33 cellular contexts compared by ENCODE assay signal in genomic region chr14:42112108-42112507, GRCh38.
DNase-seq lines count a peak whose midpoint lies in the region; ATAC-seq, FAIRE-seq and TF ChIP-seq lines count a peak whose summit lies in the region.
"Had no signal": no experiment of that assay in that cellular context is flagged by ENCODE, and none has a peak within 500 bp of the region (broad histone marks: within the 10 kb centered on the region; RNA-seq: fewer than 3 reads in every experiment).

No MANE protein-coding gene starts in this region.

- H3K36me3 ChIP-seq in breast epithelium (no peaks in the 10 kb centered on the region), astrocyte (ENCODE audit: insufficient read depth, low read length) (no peaks in the 10 kb centered on the region), esophagus muscularis mucosa (no peaks in the 10 kb centered on the region)
- H3K36me3 ChIP-seq: SJCRH30, upper lobe of right lung, WERI-Rb-1 had no signal

- POLR2A ChIA-PET in MCF 10A (lab: Yijun Ruan, JAX), result no interaction called here

- H3K4me3 ChIP-seq in breast epithelium, result no peak overlapping the region
- H3K4me3 ChIP-seq in astrocyte (ENCODE audit: insufficient read depth, low read depth, low read length), result no peak overlapping the region
- no peak overlapping the region for H3K4me3 ChIP-seq in fibroblast of pulmonary artery (replicated peaks; ENCODE audit: low read depth, low read length)
- no peak overlapping the region for H3K4me3 ChIP-seq in esophagus muscularis mucosa
- H3K4me3 ChIP-seq: K562, SJCRH30, upper lobe of right lung had no signal

- no peak overlapping the region for H3K9ac ChIP-seq in astrocyte (ENCODE audit: low read length)

- peaks cover 5% of the 10 kb centered on the region for H3K4me1 Mint-ChIP-seq in MCF 10A (ENCODE audit: insufficient read depth, unreplicated experiment)
- H3K4me1 Mint-ChIP-seq in astrocyte (ENCODE audit: low read depth, unreplicated experiment), result peaks cover 6% of the 10 kb centered on the region
- H3K4me1 Mint-ChIP-seq in activated T-helper 17 cell treated with anti-CD3 and anti-CD28 coated beads, Interleukin-2, amount 50 U/mL, for 72 hours, result no peaks in the 10 kb centered on the region
- H3K4me1 Mint-ChIP-seq: endodermal cell; memory B cell; nephron progenitor cell; stimulated activated memory B cell treated with anti-CD40 and anti-IgM and Interleukin-4, amounts not matched to agents 10 μg/mL and 1 μg/mL and 100 μg/mL, for 72 hours had no signal

- no peak for ATAC-seq in activated T-helper 17 cell treated with anti-CD3 and anti-CD28 coated beads, Interleukin-2, amount 50 U/mL, for 72 hours (replicated peaks)
- ATAC-seq: esophagus mucosa; K562; left lobe of liver; stimulated activated memory B cell treated with anti-CD40 and anti-IgM and Interleukin-4, amounts not matched to agents 10 μg/mL and 1 μg/mL and 100 μg/mL, for 72 hours; upper lobe of right lung had no signal

- H3K79me2 ChIP-seq in astrocyte (ENCODE audit: insufficient read depth, low read length), result no peaks in the 10 kb centered on the region

- DNase-seq in MCF 10A (ENCODE audit: unreplicated experiment) (peak; percentile 51), breast epithelium (ENCODE audit: low spot score in 2 of 2) (no peak), astrocyte (ENCODE audit: low read depth) (peak; percentile 49), fibroblast of pulmonary artery (ENCODE audit: low read depth) (peak; percentile 24), esophagus muscularis mucosa (ENCODE audit: extremely low spot score) (no peak), NCI-H187 treated with DMSO at 0.1 percent for 48 hours (lab: John Stamatoyannopoulos, UW) (no peak), NCI-H1092 treated with DMSO at 0.1 percent for 48 hours (lab: John Stamatoyannopoulos, UW) (no peak)
- DNase-seq: activated CD4-positive, alpha-beta T cell treated with anti-CD3 and anti-CD28 coated beads for 48 hours; activated effector memory CD4-positive, alpha-beta T cell treated with anti-CD3 and anti-CD28 coated beads, Interleukin-2, amount 50 U/mL, for 16 hours; cerebellar nuclear complex; dermis blood vessel endothelial cell; endodermal cell; GDM1; MM.1S; NCI-H1417 treated with DMSO at 0.1 percent for 48 hours; NCI-H2081; NCI-H2227 treated with DMSO at 0.1 percent for 48 hours; nephron progenitor cell; SJCRH30; SW 1271; T-helper 9 cell; WERI-Rb-1 had no signal

- 91% methylated on average over 7 of the region's 7 CpGs for WGBS in esophagus muscularis mucosa

- no peaks in the 10 kb centered on the region for H3K27me3 ChIP-seq in breast epithelium
- no peaks in the 10 kb centered on the region for H3K27me3 ChIP-seq in astrocyte (ENCODE audit: insufficient read depth, low read length)
- H3K27me3 ChIP-seq in esophagus muscularis mucosa, result no peaks in the 10 kb centered on the region
- H3K27me3 ChIP-seq: SJCRH30, upper lobe of right lung had no signal

- no TSS peak for BruUV-seq in MCF 10A (replicated peaks; lab: Mats Ljungman, UMichigan)

- H3K4me3 Mint-ChIP-seq in MCF 10A (ENCODE audit: unreplicated experiment) (no peak overlapping the region), astrocyte (ENCODE audit: unreplicated experiment) (no peak overlapping the region)
- H3K4me3 Mint-ChIP-seq in activated T-helper 17 cell treated with anti-CD3 and anti-CD28 coated beads, Interleukin-2, amount 50 U/mL, for 72 hours, result no peak overlapping the region
- H3K4me3 Mint-ChIP-seq: activated naive CD8-positive, alpha-beta T cell; endodermal cell; memory B cell; nephron progenitor cell; stimulated activated memory B cell treated with anti-CD40 and anti-IgM and Interleukin-4, amounts not matched to agents 10 μg/mL and 1 μg/mL and 100 μg/mL, for 72 hours had no signal

- TF ChIP-seq EP300 in esophagus muscularis mucosa (IDR thresholded peaks at IDR 0.05), result no peak

- no peak overlapping the region for H3K4me2 ChIP-seq in astrocyte (ENCODE audit: low read length)

- FAIRE-seq in astrocyte (lab: Jason Lieb, UNC), result no peak
- FAIRE-seq: HTR-8/SVneo, K562, RCC 7860 had no signal

- CTCF ChIA-PET in MCF 10A (lab: Yijun Ruan, JAX), result no interaction called here

- TF ChIP-seq CTCF in MCF 10A (IDR thresholded peaks at IDR 0.05; ENCODE audit: unreplicated experiment), result no peak
- no peak for TF ChIP-seq CTCF in breast epithelium (IDR thresholded peaks at IDR 0.05)
- no peak for TF ChIP-seq CTCF in astrocyte (IDR thresholded peaks at IDR 0.05; ENCODE audit: insufficient read depth, low read depth, low read length)
- no peak for TF ChIP-seq CTCF in fibroblast of pulmonary artery (IDR thresholded peaks at IDR 0.05; ENCODE audit: low read length, missing control alignments)
- TF ChIP-seq CTCF in esophagus muscularis mucosa (IDR thresholded peaks at IDR 0.05), result no peak

- no peaks in the 10 kb centered on the region for H4K20me1 ChIP-seq in astrocyte (ENCODE audit: insufficient read depth, low read length)

- H3K27ac Mint-ChIP-seq in MCF 10A (ENCODE audit: low read depth, unreplicated experiment), result no peak overlapping the region
- H3K27ac Mint-ChIP-seq in astrocyte (ENCODE audit: unreplicated experiment), result no peak overlapping the region
- no peak overlapping the region for H3K27ac Mint-ChIP-seq in activated T-helper 17 cell treated with anti-CD3 and anti-CD28 coated beads, Interleukin-2, amount 50 U/mL, for 72 hours
- H3K27ac Mint-ChIP-seq: activated naive CD8-positive, alpha-beta T cell; endodermal cell; memory B cell; nephron progenitor cell; stimulated activated memory B cell treated with anti-CD40 and anti-IgM and Interleukin-4, amounts not matched to agents 10 μg/mL and 1 μg/mL and 100 μg/mL, for 72 hours had no signal

- H3K9me3 ChIP-seq in breast epithelium (peaks cover 6 to 31% of the 10 kb centered on the region in 2 donors), astrocyte (ENCODE audit: insufficient read depth, low read depth, low read length) (peaks cover 6% of the 10 kb centered on the region), esophagus muscularis mucosa (peaks cover 0 to 9% (median 2%) of the 10 kb centered on the region in 4 donors)
- H3K9me3 ChIP-seq: SJCRH30, upper lobe of right lung had no signal

- H3K27me3 Mint-ChIP-seq in MCF 10A (ENCODE audit: insufficient read depth, unreplicated experiment) (no peaks in the 10 kb centered on the region), astrocyte (ENCODE audit: low read depth, unreplicated experiment) (no peaks in the 10 kb centered on the region)
- no peaks in the 10 kb centered on the region for H3K27me3 Mint-ChIP-seq in activated T-helper 17 cell treated with anti-CD3 and anti-CD28 coated beads, Interleukin-2, amount 50 U/mL, for 72 hours
- H3K27me3 Mint-ChIP-seq: activated naive CD8-positive, alpha-beta T cell; memory B cell; stimulated activated memory B cell treated with anti-CD40 and anti-IgM and Interleukin-4, amounts not matched to agents 10 μg/mL and 1 μg/mL and 100 μg/mL, for 72 hours had no signal

- no peaks in the 10 kb centered on the region for H3K9me3 Mint-ChIP-seq in MCF 10A (ENCODE audit: unreplicated experiment)
- H3K9me3 Mint-ChIP-seq in astrocyte (ENCODE audit: unreplicated experiment), result peaks cover 9% of the 10 kb centered on the region
- H3K9me3 Mint-ChIP-seq in activated T-helper 17 cell treated with anti-CD3 and anti-CD28 coated beads, Interleukin-2, amount 50 U/mL, for 72 hours, result peaks cover 4% of the 10 kb centered on the region
- H3K9me3 Mint-ChIP-seq: memory B cell; stimulated activated memory B cell treated with anti-CD40 and anti-IgM and Interleukin-4, amounts not matched to agents 10 μg/mL and 1 μg/mL and 100 μg/mL, for 72 hours had no signal

- H2AFZ ChIP-seq in astrocyte (ENCODE audit: low read depth, low read length), result no peak overlapping the region

- TF ChIP-seq POLR2A in breast epithelium (IDR thresholded peaks at IDR 0.05) (no peak), esophagus muscularis mucosa (IDR thresholded peaks at IDR 0.05; ENCODE audit: low read depth) (no peak)

- intact Hi-C loops in MCF 10A (cut with micrococcal nuclease), result loop anchor here (5.0 kb wide), 1 partner anchor 1685 kb away; no protein-coding TSS in a partner anchor
- intact Hi-C loops in breast epithelium (cut with DNase I; ENCODE audit: low total_unique reads), result no loop called here
- intact Hi-C loops in esophagus muscularis mucosa (cut with DNase I), result no loop called here

- H3K27ac ChIP-seq in breast epithelium (no peak overlapping the region), astrocyte (ENCODE audit: low read depth, low read length) (no peak overlapping the region), esophagus muscularis mucosa (replicated peaks in 1 of 4) (no peak overlapping the region)
- H3K27ac ChIP-seq: 22Rv1, SJCRH30, upper lobe of right lung, WERI-Rb-1 had no signal

- H3K36me3 Mint-ChIP-seq in MCF 10A (ENCODE audit: insufficient read depth, unreplicated experiment) (peaks cover 11% of the 10 kb centered on the region), astrocyte (ENCODE audit: low read depth, unreplicated experiment) (peaks cover 2% of the 10 kb centered on the region)
- no peaks in the 10 kb centered on the region for H3K36me3 Mint-ChIP-seq in activated T-helper 17 cell treated with anti-CD3 and anti-CD28 coated beads, Interleukin-2, amount 50 U/mL, for 72 hours (ENCODE audit: low read depth)
- H3K36me3 Mint-ChIP-seq: activated naive CD8-positive, alpha-beta T cell; memory B cell; stimulated activated memory B cell treated with anti-CD40 and anti-IgM and Interleukin-4, amounts not matched to agents 10 μg/mL and 1 μg/mL and 100 μg/mL, for 72 hours had no signal

- no peaks in the 10 kb centered on the region for H3K4me1 ChIP-seq in breast epithelium
- no peaks in the 10 kb centered on the region for H3K4me1 ChIP-seq in astrocyte (ENCODE audit: insufficient read depth, low read length)
- no peaks in the 10 kb centered on the region for H3K4me1 ChIP-seq in esophagus muscularis mucosa
- H3K4me1 ChIP-seq: SJCRH30, upper lobe of right lung had no signal

Comparison
In these comparisons a context has a peak if more than half of its experiments do, and no peak if none do; other contexts are left out.
1. DNase-seq: peak in MCF 10A (single experiment), astrocyte (single experiment) and fibroblast of pulmonary artery (single experiment); none in breast epithelium (0 of 2), esophagus muscularis mucosa (single experiment), NCI-H187 treated with DMSO at 0.1 percent for 48 hours (single experiment) and NCI-H1092 treated with DMSO at 0.1 percent for 48 hours (single experiment).